26 cellular contexts compared by ENCODE assay signal in genomic region chr3:177983341-177983740, GRCh38.
"Had no signal": no experiment of that assay in that cellular context is flagged by ENCODE, and none has a peak within 500 bp of the region (broad histone marks: within the 10 kb centered on the region; RNA-seq: fewer than 3 reads in every experiment).

No MANE protein-coding gene starts in this region.

- H2AFZ ChIP-seq: hepatocyte had no signal

- DNase-seq: kidney glomerular epithelial cell; left colon; left lung; lower lobe of right lung; mesendoderm; naive thymus-derived CD4-positive, alpha-beta T cell; pancreas; posterior cingulate gyrus; retina; right cardiac atrium; stimulated activated CD4-positive, alpha-beta T cell treated with anti-CD3 and anti-CD28 coated beads, Interleukin-12 subunit alpha, Interleukin-12 subunit beta, amount 100 ng/mL, for 4 hours; stimulated activated CD4-positive, alpha-beta T cell treated with anti-CD3 and anti-CD28 coated beads, Interleukin-15, amount 100 ng/mL, for 24 hours; stimulated activated CD4-positive, alpha-beta T cell treated with anti-CD3 and anti-CD28 coated beads, Interleukin-2, amount 100 ng/mL, for 24 hours; stimulated activated CD4-positive, alpha-beta T cell treated with anti-CD3 and anti-CD28 coated beads, Interleukin-4, amount 100 ng/mL, for 1 hour; stimulated activated naive B cell treated with anti-CD40 and anti-IgM and Interleukin-4, amounts not matched to agents 10 μg/mL and 1 μg/mL and 100 μg/mL, for 72 hours; stimulated activated naive CD8-positive, alpha-beta T cell treated with anti-CD3 and anti-CD28 coated beads, Interleukin-15, Interleukin-2, amounts not matched to agents 100 U/mL and 50 U/mL, for 24 hours; stomach; testis; thyroid gland; transverse colon; upper lobe of right lung had no signal

- H3K79me2 ChIP-seq: hepatocyte had no signal

- H3K4me1 ChIP-seq: left lung, lower lobe of right lung, pancreas, prostate gland, stomach, testis, thyroid gland, upper lobe of right lung had no signal

- H3K27me3 ChIP-seq: hepatocyte, left lung, pancreas, stomach, testis, thyroid gland, transverse colon, upper lobe of right lung had no signal

- H3K27ac ChIP-seq: hepatocyte, left lung, lower lobe of right lung, pancreas, prostate gland, skin epidermis, stomach, testis, thyroid gland, transverse colon, upper lobe of right lung had no signal

- ATAC-seq: left colon; left lung; lower lobe of right lung; naive thymus-derived CD4-positive, alpha-beta T cell; natural killer cell treated with Interleukin-12 subunit alpha and Interleukin-12 subunit beta and Interleukin-15 and Interleukin-18, amount 100 ng/mL, for 72 hours; pancreas; right cardiac atrium; sciatic nerve; stimulated activated naive B cell treated with anti-CD40 and anti-IgM and Interleukin-4, amounts not matched to agents 10 μg/mL and 1 μg/mL and 100 μg/mL, for 72 hours; stimulated activated naive CD8-positive, alpha-beta T cell treated with anti-CD3 and anti-CD28 coated beads, Interleukin-15, Interleukin-2, amounts not matched to agents 100 U/mL and 50 U/mL, for 24 hours; upper lobe of right lung had no signal

- H3K4me2 ChIP-seq: hepatocyte had no signal

- H3K36me3 ChIP-seq: left lung, lower lobe of right lung, pancreas, prostate gland, stomach, thyroid gland, transverse colon, upper lobe of right lung had no signal

- H3K9me3 ChIP-seq: left lung, lower lobe of right lung, pancreas, prostate gland, stomach, testis, thyroid gland, transverse colon, upper lobe of right lung had no signal

- H3K4me3 ChIP-seq: hepatocyte, left lung, lower lobe of right lung, pancreas, prostate gland, skin epidermis, stomach, testis, thyroid gland, transverse colon, upper lobe of right lung had no signal
